Comparison of ENCODE assay signal across 8 cellular contexts in the genomic region with DNA sequence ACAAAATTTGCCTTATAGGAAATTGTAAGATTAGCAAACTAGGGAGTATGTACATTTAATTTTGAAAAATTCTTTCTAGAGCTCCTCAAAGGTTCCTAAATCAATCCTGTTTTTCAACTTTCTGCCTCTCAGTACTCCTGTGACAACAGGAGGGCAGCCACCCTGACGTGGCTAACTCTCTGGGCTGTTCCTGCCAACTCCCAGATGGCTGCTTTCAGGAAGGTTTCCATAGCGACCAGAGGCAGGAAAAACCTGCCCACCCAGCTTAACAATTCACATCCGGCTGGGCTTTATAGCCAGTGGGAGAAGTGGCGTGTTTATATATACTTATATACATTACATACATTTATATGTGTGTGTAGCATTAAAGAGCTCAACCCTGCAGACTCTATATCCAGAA. TPM values are rescaled to one million over a fixed set of nuclear protein-coding genes. Genes with fewer than 3 reads are reported as not detected.
A peak's percentile ranks its signal among the peaks of the same experiment; 100 is the strongest.
DNase-seq lines count a peak whose midpoint lies in the region.

No MANE protein-coding gene starts in this region.

- H3K9me3 Mint-ChIP-seq in CD4-positive, alpha-beta memory T cell = peaks cover 0 to 8% (median 0%) of the 10 kb centered on the region in 8 donors

- peaks cover 63% of the 10 kb centered on the region for H3K4me1 ChIP-seq in CD4-positive, alpha-beta memory T cell (ENCODE audit: insufficient read depth, low read length)
- H3K4me1 ChIP-seq in mucosa of rectum (ENCODE audit: control insufficient read depth in 2 of 2, insufficient read depth in 2 of 2, low read length in 2 of 2) = peaks cover 15 to 23% of the 10 kb centered on the region in 2 donors

- no peak overlapping the region for H3K27ac ChIP-seq in CD4-positive, alpha-beta memory T cell (ENCODE audit: low read depth, low read length)
- H3K27ac ChIP-seq in mucosa of rectum (ENCODE audit: low read depth in 2 of 2, low read length in 2 of 2) = peak overlapping the region; percentile 89 to 92

- H3K4me1 Mint-ChIP-seq in CD4-positive, alpha-beta memory T cell = peaks cover 50 to 86% (median 68%) of the 10 kb centered on the region in 4 donors

- CTCF ChIA-PET in CD4-positive, alpha-beta memory T cell (lab: Charles Lee; ENCODE audit: partially characterized antibody) = interaction anchor here (0.5 to 1.4 kb wide), 2 partner anchors 46 to 67 kb away, joined by 5 to 6 read pairs; no protein-coding TSS in a partner anchor

- H3K4me3 ChIP-seq in CD4-positive, alpha-beta memory T cell (ENCODE audit: low read length in 2 of 2) = no peak overlapping the region
- H3K4me3 ChIP-seq in mucosa of rectum (ENCODE audit: low read length in 2 of 2) = no peak overlapping the region

- intact Hi-C loops in CD4-positive, alpha-beta memory T cell (cut with micrococcal nuclease) = no loop called here

- H3K27me3 Mint-ChIP-seq in CD4-positive, alpha-beta memory T cell = no peaks in the 10 kb centered on the region

- no peak for DNase-seq in CD4-positive, alpha-beta memory T cell
- peak; percentile 36 for DNase-seq in NCI-H146 treated with DMSO at 0.1 percent for 48 hours (lab: John Stamatoyannopoulos, UW; ENCODE audit: unreplicated experiment)
- peak; percentile 96 for DNase-seq in dermis microvascular lymphatic vessel endothelial cell (ENCODE audit: low read depth in 2 of 2)
- no peak for DNase-seq in inferior parietal cortex (ENCODE audit: extremely low spot score)
- no peak for DNase-seq in GDM1 (lab: John Stamatoyannopoulos, UW)
- no peak for DNase-seq in GM19238 (ENCODE audit: insufficient read length, low spot score)
- DNase-seq in kidney glomerular epithelial cell (lab: John Stamatoyannopoulos, UW) = no peak

- peaks cover 7 to 17% of the 10 kb centered on the region in 2 donors for H3K36me3 Mint-ChIP-seq in CD4-positive, alpha-beta memory T cell

- H3K27me3 ChIP-seq in CD4-positive, alpha-beta memory T cell (ENCODE audit: insufficient read depth, low read length) = no peaks in the 10 kb centered on the region
- H3K27me3 ChIP-seq in mucosa of rectum (ENCODE audit: control insufficient read depth in 2 of 2, insufficient read depth in 2 of 2, low read length in 2 of 2) = no peaks in the 10 kb centered on the region

- peak overlapping the region in 5 of 7 donors; percentile 22 to 74 (median 43) for H3K27ac Mint-ChIP-seq in CD4-positive, alpha-beta memory T cell

- H3K4me3 Mint-ChIP-seq in CD4-positive, alpha-beta memory T cell = peak overlapping the region in 1 of 8 donors; percentile 27

- no peaks in the 10 kb centered on the region for H3K36me3 ChIP-seq in CD4-positive, alpha-beta memory T cell (ENCODE audit: insufficient read depth, low read length)
- peaks cover 6 to 13% of the 10 kb centered on the region in 2 donors for H3K36me3 ChIP-seq in mucosa of rectum (ENCODE audit: control insufficient read depth in 2 of 2, insufficient read depth in 2 of 2, low read length in 2 of 2)

- POLR2A ChIA-PET in CD4-positive, alpha-beta memory T cell (lab: Charles Lee; ENCODE audit: partially characterized antibody) = interaction anchor here (1.5 to 2.4 kb wide), 3 partner anchors 9 to 19 kb away, joined by 5 to 11 read pairs (median 5); no protein-coding TSS in a partner anchor

- H3K9ac ChIP-seq in mucosa of rectum (ENCODE audit: low read depth in 1 of 2, low read length in 2 of 2) = peak overlapping the region in 1 of 2 donors; percentile 20

- H3K9me3 ChIP-seq in CD4-positive, alpha-beta memory T cell (ENCODE audit: control insufficient read depth in 1 of 2, low read length in 2 of 2) = no peaks in the 10 kb centered on the region
- H3K9me3 ChIP-seq in mucosa of rectum (ENCODE audit: control insufficient read depth in 2 of 2, low read length in 2 of 2) = no peaks in the 10 kb centered on the region

RNA-seq across cellular contexts. Expression of gene SGSM3, which starts 26.5 kb away (rescaled TPM):
- 10 to 100 TPM; 87.5 to 90.0 TPM for total RNA-seq in CD4-positive, alpha-beta memory T cell
- 10 to 100 TPM; 30.5 to 58.2 TPM for polyA plus RNA-seq in CD4-positive, alpha-beta memory T cell
- total RNA-seq in dermis microvascular lymphatic vessel endothelial cell = 44.2 and 62.1 TPM in 2 replicates

RNA-seq across cellular contexts. Expression of gene ADSL, which starts 50.6 kb away (rescaled TPM):
- 10 to 100 TPM; 63.3 to 81.1 TPM for total RNA-seq in CD4-positive, alpha-beta memory T cell
- 100 to 1,000 TPM; 138 to 199 TPM for polyA plus RNA-seq in CD4-positive, alpha-beta memory T cell
- total RNA-seq in dermis microvascular lymphatic vessel endothelial cell = 132 and 153 TPM in 2 replicates

Comparison
In these comparisons a context has a peak if more than half of its experiments do, and no peak if none do; other contexts are left out.
1. DNase-seq: peak in NCI-H146 treated with DMSO at 0.1 percent for 48 hours (single experiment) and dermis microvascular lymphatic vessel endothelial cell (2 of 2); none in CD4-positive, alpha-beta memory T cell (0 of 5), inferior parietal cortex (single experiment), GDM1 (single experiment), GM19238 (single experiment) and kidney glomerular epithelial cell (single experiment).